1 cellular context compared by ENCODE assay signal in the genomic region with DNA sequence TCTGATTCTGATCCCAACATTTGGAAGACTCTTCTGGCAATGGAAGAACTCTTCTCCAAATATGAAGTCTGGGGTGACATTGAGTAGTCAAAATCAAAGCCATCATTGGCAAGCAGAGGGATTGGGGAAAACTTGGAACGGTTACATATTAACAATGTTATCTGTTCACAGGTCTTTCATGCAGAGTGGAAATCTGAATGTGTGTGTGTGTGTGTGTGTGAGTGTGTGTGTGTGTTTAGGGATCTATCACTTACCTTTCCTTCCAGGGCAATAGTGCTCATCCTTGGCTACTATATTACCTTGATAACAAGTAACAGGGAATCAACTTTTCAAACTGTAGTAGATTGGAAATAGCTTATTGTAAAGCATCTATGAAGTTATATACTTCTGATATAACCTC.
A peak's percentile ranks its signal among the peaks of the same experiment; 100 is the strongest.
TF ChIP-seq lines count a peak whose summit lies in the region.

No MANE protein-coding gene starts in this region.

TF ChIP-seq in HepG2, 621 proteins besides CTCF, POLR2A, EP300 and RAD21 (continued from another document):
- no peak for TF ChIP-seq ATF6 (CRISPR knock-in tag; conservative IDR thresholded peaks at IDR 0.05)
- no peak for TF ChIP-seq ZNF253 (CRISPR knock-in tag; IDR thresholded peaks at IDR 0.05; ENCODE audit: borderline replicate concordance)
- TF ChIP-seq ZMYM4 (CRISPR knock-in tag; IDR thresholded peaks at IDR 0.05), result peak; percentile 29; the same call in 1 of the 2 replicates
- TF ChIP-seq JUN (CRISPR knock-in tag; IDR thresholded peaks at IDR 0.05), result no peak
- TF ChIP-seq ZKSCAN5 (CRISPR knock-in tag; IDR thresholded peaks at IDR 0.05), result no peak
- no peak for TF ChIP-seq ZNF431 (CRISPR knock-in tag; IDR thresholded peaks at IDR 0.05; ENCODE audit: borderline replicate concordance, low read depth)
- TF ChIP-seq SRSF1 (optimal IDR thresholded peaks at IDR 0.05; ENCODE audit: low read depth, low read length), result no peak
- TF ChIP-seq HNF1A (IDR thresholded peaks at IDR 0.05; ENCODE audit: low read depth), result no peak
- peak; percentile 60; the same call in 1 of the 2 replicates for TF ChIP-seq HNF1A (CRISPR knock-in tag; IDR thresholded peaks at IDR 0.05; ENCODE audit: borderline replicate concordance)
